In the genomic region with DNA sequence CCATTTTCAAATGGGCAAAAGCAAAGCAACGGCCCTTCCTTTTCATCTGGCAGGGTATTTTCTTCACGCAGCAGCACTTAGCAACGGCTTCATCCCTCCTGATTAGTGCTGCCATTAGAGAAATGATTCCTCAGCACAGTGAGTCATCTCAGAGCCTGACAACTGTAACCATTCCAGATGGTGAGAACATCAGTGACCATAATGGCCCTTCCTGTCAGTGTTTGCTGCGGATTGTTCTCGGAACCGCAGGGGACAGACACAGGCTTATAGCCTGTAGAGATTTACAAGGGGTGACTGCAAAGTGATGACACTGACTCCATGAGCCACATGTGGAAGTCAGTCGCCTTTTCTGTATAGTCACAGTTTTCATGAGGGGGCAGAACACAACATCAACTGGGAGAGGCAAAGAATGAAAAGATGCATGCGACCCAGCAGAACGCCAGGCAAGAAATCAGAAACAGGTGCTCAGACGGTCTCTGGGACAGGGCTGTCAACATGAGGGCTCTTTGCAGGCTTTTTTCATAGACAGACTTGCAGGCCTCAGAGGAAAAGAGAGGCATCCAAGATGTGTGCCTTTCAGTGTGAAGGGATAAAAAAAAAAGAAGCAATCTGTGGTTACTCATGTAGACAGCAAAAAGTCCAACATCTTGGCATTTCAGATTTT, we compare ENCODE assay signal across 11 cellular contexts.
A peak's percentile ranks its signal among the peaks of the same experiment; 100 is the strongest.
DNase-seq lines count a peak whose midpoint lies in the region; ATAC-seq and TF ChIP-seq lines count a peak whose summit lies in the region.
"Had no signal": no experiment of that assay in that cellular context is flagged by ENCODE, and none has a peak within 500 bp of the region (broad histone marks: within the 10 kb centered on the region; RNA-seq: fewer than 3 reads in every experiment).

No MANE protein-coding gene starts in this region.

- H3K27me3 ChIP-seq in H9 (ENCODE audit: insufficient read depth, low read length) (no peaks in the 10 kb centered on the region), SK-N-SH (ENCODE audit: insufficient read depth) (no peaks in the 10 kb centered on the region), gastroesophageal sphincter (peaks cover 5% of the 10 kb centered on the region), gastrocnemius medialis (no peaks in the 10 kb centered on the region)

- no peak overlapping the region for H4K91ac ChIP-seq in H9 (ENCODE audit: insufficient read length, low read depth, low read length)

- no peak overlapping the region for H3K4me3 Mint-ChIP-seq in H9
- no peak overlapping the region for H3K4me3 Mint-ChIP-seq in activated T-cell treated with anti-CD3 and anti-CD28 coated beads, Interleukin-2, amount 50 U/mL, for 24 hours
- H3K4me3 Mint-ChIP-seq: natural killer cell treated with Interleukin-12 subunit alpha and Interleukin-12 subunit beta and Interleukin-15 and Interleukin-18, amount 100 ng/mL, for 72 hours had no signal

- H3K9ac ChIP-seq in H9 (ENCODE audit: extremely low read depth, insufficient read length, low read length) (no peak overlapping the region), SK-N-SH (no peak overlapping the region)

- intact Hi-C loops in gastrocnemius medialis (cut with DNase I; ENCODE audit: low total_unique reads), result no loop called here

- H3K4me2 ChIP-seq in H9 (ENCODE audit: insufficient read depth, insufficient read length, low read length) (no peak overlapping the region), SK-N-SH (peak overlapping the region; percentile 23; the same call in 1 of the 2 replicates)

- peaks cover 0 to 14% (median 4%) of the 10 kb centered on the region in 3 experiments; a peak in 4 of 7 replicates for H3K36me3 Mint-ChIP-seq in H9 (ENCODE audit: insufficient read depth in 1 of 3, low read depth in 3 of 3)
- H3K36me3 Mint-ChIP-seq in activated T-cell treated with anti-CD3 and anti-CD28 coated beads, Interleukin-2, amount 50 U/mL, for 24 hours (ENCODE audit: low read depth), result no peaks in the 10 kb centered on the region
- H3K36me3 Mint-ChIP-seq: natural killer cell treated with Interleukin-12 subunit alpha and Interleukin-12 subunit beta and Interleukin-15 and Interleukin-18, amount 100 ng/mL, for 72 hours had no signal

- no peak overlapping the region for H3K14ac ChIP-seq in H9 (ENCODE audit: insufficient read depth, low read length)

- no peak overlapping the region for H3K18ac ChIP-seq in H9 (ENCODE audit: insufficient read length, low read depth, low read length)

- H3K4me3 ChIP-seq in SK-N-SH (ENCODE audit: low read depth in 2 of 2, low read length in 1 of 2), result no peak overlapping the region
- no peak overlapping the region for H3K4me3 ChIP-seq in gastroesophageal sphincter
- H3K4me3 ChIP-seq in gastrocnemius medialis, result no peak overlapping the region

- H3K79me2 ChIP-seq in H9 (ENCODE audit: insufficient read depth, low read length) (no peaks in the 10 kb centered on the region), SK-N-SH (ENCODE audit: insufficient read depth) (no peaks in the 10 kb centered on the region)

- no peak overlapping the region for H2BK12ac ChIP-seq in H9 (ENCODE audit: insufficient read length, low read depth, low read length)

- no peaks in the 10 kb centered on the region for H3K23me2 ChIP-seq in H9 (ENCODE audit: insufficient read length, low read depth, low read length, poor library complexity, severe bottlenecking)

- TF ChIP-seq CTCF in H9 (conservative IDR thresholded peaks at IDR 0.05), result no peak
- TF ChIP-seq CTCF in SK-N-SH (IDR thresholded peaks at IDR 0.05), result no peak
- no peak for TF ChIP-seq CTCF in gastroesophageal sphincter (IDR thresholded peaks at IDR 0.05)
- no peak for TF ChIP-seq CTCF in gastrocnemius medialis (IDR thresholded peaks at IDR 0.05 in 4 of 5, conservative IDR thresholded peaks at IDR 0.05 in 1 of 5)

- no peak overlapping the region for H3K56ac ChIP-seq in H9 (ENCODE audit: insufficient read length, low read depth, low read length)

- H3K27ac ChIP-seq in H9 (ENCODE audit: insufficient read length, low read depth, low read length) (no peak overlapping the region), SK-N-SH (ENCODE audit: low read depth in 2 of 2, low read length in 1 of 2) (no peak overlapping the region; a peak in 1 of 4 replicates), gastroesophageal sphincter (peak overlapping the region in 2 of 4 donors; percentile 24 to 50), gastrocnemius medialis (no peak overlapping the region)
- H3K27ac ChIP-seq: epithelial cell of prostate had no signal

- no CpG with 5 or more reads among the region's 10 CpGs for WGBS in H9 (ENCODE audit: extremely low coverage, insufficient read length, low lambda C conversion rate)
- WGBS in SK-N-SH (ENCODE audit: low lambda C conversion rate), result 31% methylated on average over 10 of the region's 10 CpGs
- 52 to 71% methylated on average over 6 to 7 of the region's 10 CpGs for WGBS in gastroesophageal sphincter (ENCODE audit: low coverage in 1 of 2), 2 donors

- DNase-seq in H9, result no peak
- DNase-seq in SK-N-SH, result peak; percentile 30
- no peak for DNase-seq in gastrocnemius medialis
- no peak for DNase-seq in stimulated activated CD4-positive, alpha-beta T cell treated with anti-CD3 and anti-CD28 coated beads, Interleukin-15, amount 100 ng/mL, for 24 hours
- no peak for DNase-seq in activated T-cell treated with anti-CD3 and anti-CD28 coated beads, Interleukin-2, amount 50 U/mL, for 24 hours
- DNase-seq in hippocampal formation (lab: John Stamatoyannopoulos, UW), result no peak
- DNase-seq: DMS79 had no signal

- H4K8ac ChIP-seq in H9 (replicated peaks; ENCODE audit: insufficient read length, low read depth, low read length), result no peak overlapping the region

- H2AK5ac ChIP-seq in H9 (ENCODE audit: insufficient read length, low read length), result no peak overlapping the region

- H3K4me1 Mint-ChIP-seq in H9, result peaks cover 41 to 42% of the 10 kb centered on the region in 2 experiments
- peaks cover 7% of the 10 kb centered on the region for H3K4me1 Mint-ChIP-seq in activated T-cell treated with anti-CD3 and anti-CD28 coated beads, Interleukin-2, amount 50 U/mL, for 24 hours (ENCODE audit: low read depth)

- H4K20me1 ChIP-seq in H9 (ENCODE audit: control insufficient read depth, insufficient read depth, insufficient read length) (no peaks in the 10 kb centered on the region), SK-N-SH (ENCODE audit: insufficient read depth) (no peaks in the 10 kb centered on the region)

- H3K79me1 ChIP-seq in H9 (ENCODE audit: insufficient read depth, low read depth, low read length, poor library complexity, severe bottlenecking), result no peaks in the 10 kb centered on the region

- no peak overlapping the region for H3K23ac ChIP-seq in H9 (ENCODE audit: insufficient read length, low read depth, low read length)

- no peak overlapping the region for H2BK5ac ChIP-seq in H9 (ENCODE audit: insufficient read length, low read length)

- peaks cover 2% of the 10 kb centered on the region; the same call in 1 of the 2 replicates for H3K4me1 ChIP-seq in H9 (ENCODE audit: insufficient read depth, low read length)
- H3K4me1 ChIP-seq in SK-N-SH (ENCODE audit: control insufficient read depth in 1 of 2, insufficient read depth in 2 of 2, low read depth in 1 of 2, low read length in 1 of 2), result peaks cover 0 to 19% of the 10 kb centered on the region in 2 experiments; a peak in 1 of 4 replicates
- H3K4me1 ChIP-seq in gastroesophageal sphincter, result peaks cover 0 to 25% (median 0%) of the 10 kb centered on the region in 3 donors
- no peaks in the 10 kb centered on the region for H3K4me1 ChIP-seq in gastrocnemius medialis

- H3K4ac ChIP-seq in H9 (ENCODE audit: low read depth, low read length), result no peak overlapping the region

- POLR2A ChIA-PET in SK-N-SH (lab: Yijun Ruan, JAX), result no interaction called here

- no peak overlapping the region for H2BK120ac ChIP-seq in H9 (ENCODE audit: low read depth, low read length, poor library complexity, severe bottlenecking)

- peak overlapping the region in 2 of 3 experiments; percentile 24 to 38; a peak in 2 of 7 replicates for H3K27ac Mint-ChIP-seq in H9
- no peak overlapping the region for H3K27ac Mint-ChIP-seq in activated T-cell treated with anti-CD3 and anti-CD28 coated beads, Interleukin-2, amount 50 U/mL, for 24 hours
- H3K27ac Mint-ChIP-seq: natural killer cell treated with Interleukin-12 subunit alpha and Interleukin-12 subunit beta and Interleukin-15 and Interleukin-18, amount 100 ng/mL, for 72 hours had no signal

- H3K9me3 Mint-ChIP-seq in H9, result peaks cover 6 to 18% of the 10 kb centered on the region in 2 experiments; a peak in 4 of 5 replicates
- H3K9me3 Mint-ChIP-seq in activated T-cell treated with anti-CD3 and anti-CD28 coated beads, Interleukin-2, amount 50 U/mL, for 24 hours, result no peaks in the 10 kb centered on the region
- H3K9me3 Mint-ChIP-seq: natural killer cell treated with Interleukin-12 subunit alpha and Interleukin-12 subunit beta and Interleukin-15 and Interleukin-18, amount 100 ng/mL, for 72 hours had no signal

- in situ Hi-C loops in gastrocnemius medialis (cut with MboI; ENCODE audit: low sequenced_read_pairs in 4 of 4), result no loop called here

- H2BK15ac ChIP-seq in H9 (ENCODE audit: low read depth, low read length), result no peak overlapping the region

- H3F3A ChIP-seq in SK-N-SH (replicated peaks; ENCODE audit: insufficient read depth), result no peaks in the 10 kb centered on the region

- CTCF ChIA-PET in SK-N-SH (lab: Yijun Ruan, JAX), result interaction anchor here (0.9 kb wide), 1 partner anchor 105 kb away, joined by 5 read pairs; no protein-coding TSS in a partner anchor

- ATAC-seq in gastroesophageal sphincter (peak; percentile 62), gastrocnemius medialis (peak; percentile 61 to 71), GM19324 (IDR thresholded peaks at IDR 0.05; ENCODE audit: low FRiP score, unreplicated experiment) (no peak)
- ATAC-seq: natural killer cell treated with Interleukin-12 subunit alpha and Interleukin-12 subunit beta and Interleukin-15 and Interleukin-18, amount 100 ng/mL, for 72 hours had no signal

- TF ChIP-seq POLR2A in gastroesophageal sphincter (IDR thresholded peaks at IDR 0.05) (no peak), gastrocnemius medialis (IDR thresholded peaks at IDR 0.05) (no peak)

- H3K9me3 ChIP-seq in H9 (ENCODE audit: control insufficient read depth, low read depth, low read length) (no peaks in the 10 kb centered on the region), SK-N-SH (no peaks in the 10 kb centered on the region), gastroesophageal sphincter (no peaks in the 10 kb centered on the region), gastrocnemius medialis (no peaks in the 10 kb centered on the region)

- no peak overlapping the region for H4K5ac ChIP-seq in H9 (ENCODE audit: insufficient read length, low read depth, low read length)

- no peak overlapping the region for H2BK20ac ChIP-seq in H9 (ENCODE audit: low read depth, low read length, poor library complexity, severe bottlenecking)

- no peak for TF ChIP-seq EP300 in SK-N-SH (IDR thresholded peaks at IDR 0.05; ENCODE audit: borderline replicate concordance in 1 of 2, low read depth in 1 of 2, low read length in 1 of 2)
- TF ChIP-seq EP300 in gastroesophageal sphincter (IDR thresholded peaks at IDR 0.05), result no peak

- no peaks in the 10 kb centered on the region for H3K9me2 ChIP-seq in SK-N-SH

- no peaks in the 10 kb centered on the region for H3K27me3 Mint-ChIP-seq in H9 (ENCODE audit: low read depth)
- no peaks in the 10 kb centered on the region for H3K27me3 Mint-ChIP-seq in activated T-cell treated with anti-CD3 and anti-CD28 coated beads, Interleukin-2, amount 50 U/mL, for 24 hours

- H3K36me3 ChIP-seq in SK-N-SH (replicated peaks in 1 of 2; ENCODE audit: control insufficient read depth in 1 of 2, insufficient read depth in 2 of 2, low read length in 1 of 2) (no peaks in the 10 kb centered on the region), gastroesophageal sphincter (no peaks in the 10 kb centered on the region), gastrocnemius medialis (no peaks in the 10 kb centered on the region)

- no peak overlapping the region for H3T11ph ChIP-seq in H9 (ENCODE audit: low read length)

- TF ChIP-seq RAD21 in SK-N-SH (IDR thresholded peaks at IDR 0.05; ENCODE audit: low read length), result no peak

- no peak overlapping the region for H2AFZ ChIP-seq in H9 (ENCODE audit: low read length)
- no peak overlapping the region for H2AFZ ChIP-seq in SK-N-SH (ENCODE audit: low read depth)
